24 cellular contexts compared by ENCODE assay signal in genomic region chr17:1620486-1620885, GRCh38.
"Had no signal": no experiment of that assay in that cellular context is flagged by ENCODE, and none has a peak within 500 bp of the region (broad histone marks: within the 10 kb centered on the region; RNA-seq: fewer than 3 reads in every experiment).

No MANE protein-coding gene starts in this region.

- H3K4me3 ChIP-seq: dorsolateral prefrontal cortex, esophagus muscularis mucosa, prostate gland, thoracic aorta, upper lobe of right lung had no signal

- H3K27ac Mint-ChIP-seq: activated naive CD8-positive, alpha-beta T cell treated with anti-CD3 and anti-CD28 coated beads for 36 hours; effector memory CD8-positive, alpha-beta T cell; memory B cell had no signal

- ATAC-seq: activated T-cell treated with anti-CD3 and anti-CD28 coated beads, Interleukin-2, amount 50 U/mL, for 4 hours; effector memory CD8-positive, alpha-beta T cell; left cardiac atrium; upper lobe of right lung had no signal

- H3K36me3 ChIP-seq: prostate gland, thoracic aorta had no signal

- H3K9me3 Mint-ChIP-seq: activated naive CD8-positive, alpha-beta T cell treated with anti-CD3 and anti-CD28 coated beads for 36 hours; activated T-cell treated with anti-CD3 and anti-CD28 coated beads, Interleukin-2, amount 50 U/mL, for 4 hours; effector memory CD8-positive, alpha-beta T cell; memory B cell; naive B cell; neural crest cell had no signal

- H3K27ac ChIP-seq: esophagus muscularis mucosa, prostate gland, thoracic aorta, upper lobe of right lung, WERI-Rb-1 had no signal

- H3K4me1 ChIP-seq: prostate gland had no signal

- DNase-seq: activated CD4-positive, alpha-beta T cell treated with anti-CD3 and anti-CD28 coated beads for 1 hour; activated CD4-positive, alpha-beta T cell treated with anti-CD3 and anti-CD28 coated beads, Interleukin-2, amount 50 U/mL, for 4 hours; activated CD8-positive, alpha-beta memory T cell treated with anti-CD3 and anti-CD28 coated beads, Interleukin-2, amount 50 U/mL, for 48 hours; activated naive CD4-positive, alpha-beta T cell treated with Interleukin-2 at 50 U/mL for 16 hours; activated naive CD8-positive, alpha-beta T cell treated with anti-CD3 and anti-CD28 coated beads for 36 hours; activated T-cell treated with anti-CD3 and anti-CD28 coated beads, Interleukin-2, amount 50 U/mL, for 4 hours; central memory CD4-positive, alpha-beta T cell; dorsolateral prefrontal cortex; effector memory CD8-positive, alpha-beta T cell; glutamatergic neuron; hypothalamus; left cardiac atrium; naive B cell; stimulated activated CD4-positive, alpha-beta T cell treated with anti-CD3 and anti-CD28 coated beads, Interleukin-2, amount 100 ng/mL, for 48 hours; stimulated activated CD8-positive, alpha-beta memory T cell treated with anti-CD3 and anti-CD28 coated beads, Interleukin-4, amount 100 ng/mL, for 48 hours; stimulated activated naive CD4-positive, alpha-beta T cell; T-helper 1 cell; upper lobe of right lung; WERI-Rb-1 had no signal

- H3K27me3 ChIP-seq: dorsolateral prefrontal cortex, esophagus muscularis mucosa, upper lobe of right lung had no signal

- H3K27me3 Mint-ChIP-seq: activated naive CD8-positive, alpha-beta T cell treated with anti-CD3 and anti-CD28 coated beads for 36 hours; memory B cell; naive B cell had no signal

- H3K4me3 Mint-ChIP-seq: activated naive CD8-positive, alpha-beta T cell treated with anti-CD3 and anti-CD28 coated beads for 36 hours; activated T-cell treated with anti-CD3 and anti-CD28 coated beads, Interleukin-2, amount 50 U/mL, for 4 hours; effector memory CD8-positive, alpha-beta T cell; memory B cell; neural crest cell had no signal

- H3K36me3 Mint-ChIP-seq: activated naive CD8-positive, alpha-beta T cell treated with anti-CD3 and anti-CD28 coated beads for 36 hours; naive B cell had no signal

- H3K9me3 ChIP-seq: esophagus muscularis mucosa, prostate gland, thoracic aorta, upper lobe of right lung had no signal
